In genomic region chr1:233656032-233656620, GRCh38 we compare ENCODE assay signal across 18 cellular contexts. TPM values are rescaled to one million over a fixed set of nuclear protein-coding genes. Genes with fewer than 3 reads are reported as not detected.
DNase-seq lines count a peak whose midpoint lies in the region; ATAC-seq, FAIRE-seq and TF ChIP-seq lines count a peak whose summit lies in the region.
"Had no signal": no experiment of that assay in that cellular context is flagged by ENCODE, and none has a peak within 500 bp of the region (broad histone marks: within the 10 kb centered on the region; RNA-seq: fewer than 3 reads in every experiment).

No MANE protein-coding gene starts in this region.

- no peaks in the 10 kb centered on the region for H3K36me3 Mint-ChIP-seq in activated T-helper 17 cell treated with anti-CD3 and anti-CD28 coated beads, Interleukin-2, amount 50 U/mL, for 72 hours (ENCODE audit: low read depth)
- H3K36me3 Mint-ChIP-seq: activated naive CD4-positive, alpha-beta T cell treated with anti-CD3 and anti-CD28 coated beads, Interleukin-2, amount 50 U/mL, for 24 hours; CD8-positive, alpha-beta T cell had no signal

- H3K4me1 ChIP-seq in HEK293 (ENCODE audit: control insufficient read depth, insufficient read depth, low read length) = peaks cover 20% of the 10 kb centered on the region
- H3K4me1 ChIP-seq: breast epithelium, left lung, parathyroid adenoma had no signal

- H3K4me3 Mint-ChIP-seq in activated T-helper 17 cell treated with anti-CD3 and anti-CD28 coated beads, Interleukin-2, amount 50 U/mL, for 72 hours = no peak overlapping the region
- H3K4me3 Mint-ChIP-seq: activated naive CD4-positive, alpha-beta T cell treated with anti-CD3 and anti-CD28 coated beads, Interleukin-2, amount 50 U/mL, for 24 hours; CD8-positive, alpha-beta T cell; T-helper 17 cell had no signal

- H3K27ac Mint-ChIP-seq in activated T-helper 17 cell treated with anti-CD3 and anti-CD28 coated beads, Interleukin-2, amount 50 U/mL, for 72 hours = no peak overlapping the region
- H3K27ac Mint-ChIP-seq: activated naive CD4-positive, alpha-beta T cell treated with anti-CD3 and anti-CD28 coated beads, Interleukin-2, amount 50 U/mL, for 24 hours; CD8-positive, alpha-beta T cell; T-helper 17 cell had no signal

- no peaks in the 10 kb centered on the region for H3K9me3 Mint-ChIP-seq in activated T-helper 17 cell treated with anti-CD3 and anti-CD28 coated beads, Interleukin-2, amount 50 U/mL, for 72 hours
- H3K9me3 Mint-ChIP-seq: activated naive CD4-positive, alpha-beta T cell treated with anti-CD3 and anti-CD28 coated beads, Interleukin-2, amount 50 U/mL, for 24 hours; CD8-positive, alpha-beta T cell had no signal

- TF ChIP-seq CTCF in HEK293 (tag by site-specific recombination; IDR thresholded peaks at IDR 0.05) = no peak

- POLR2A ChIA-PET in HEK293 (lab: Yijun Ruan, JAX) = no interaction called here

- CTCF ChIA-PET in HEK293 (lab: Yijun Ruan, JAX) = interaction anchor here (0.6 to 0.7 kb wide), 2 partner anchors 50 to 289 kb away, joined by 3 to 6 read pairs; no protein-coding TSS in a partner anchor

- H3K4me1 Mint-ChIP-seq in activated T-helper 17 cell treated with anti-CD3 and anti-CD28 coated beads, Interleukin-2, amount 50 U/mL, for 72 hours = no peaks in the 10 kb centered on the region
- H3K4me1 Mint-ChIP-seq: activated naive CD4-positive, alpha-beta T cell treated with anti-CD3 and anti-CD28 coated beads, Interleukin-2, amount 50 U/mL, for 24 hours; T-helper 17 cell had no signal

- peaks cover 0 to 7% of the 10 kb centered on the region in 2 experiments; a peak in 1 of 3 replicates for H3K36me3 ChIP-seq in HEK293 (ENCODE audit: control insufficient read depth in 2 of 2, insufficient read depth in 1 of 2, low read length in 2 of 2)
- H3K36me3 ChIP-seq: breast epithelium, left lung had no signal

- H3K27me3 Mint-ChIP-seq in activated T-helper 17 cell treated with anti-CD3 and anti-CD28 coated beads, Interleukin-2, amount 50 U/mL, for 72 hours = peaks cover 9% of the 10 kb centered on the region

- peak; percentile 35 for DNase-seq in NCI-H1092 treated with DMSO at 0.1 percent for 48 hours (lab: John Stamatoyannopoulos, UW)
- no peak for DNase-seq in NCI-H1092 (lab: John Stamatoyannopoulos, UW)
- DNase-seq in OCI-M1 (lab: John Stamatoyannopoulos, UW) = peak; percentile 38
- DNase-seq in RCC 7860 (ENCODE audit: low spot score) = no peak
- DNase-seq: activated CD4-positive, CD25-positive, alpha-beta regulatory T cell treated with anti-CD3 and anti-CD28 coated beads, Interleukin-2, amount 50 U/mL, for 72 hours; activated CD8-positive, alpha-beta memory T cell treated with anti-CD3 and anti-CD28 coated beads, Interleukin-2, amount 50 U/mL, for 4 hours; CD8-positive, alpha-beta T cell; effector CD8-positive, alpha-beta T cell; left lung; NCI-H82; T-helper 17 cell had no signal

- H3K27me3 ChIP-seq in layer of hippocampus (ENCODE audit: control insufficient read depth, insufficient read depth, low read length) = no peaks in the 10 kb centered on the region
- H3K27me3 ChIP-seq: breast epithelium, left lung had no signal

- no peaks in the 10 kb centered on the region for H3K9me3 ChIP-seq in HEK293 (ENCODE audit: control insufficient read depth, insufficient read depth, low read depth, low read length)
- H3K9me3 ChIP-seq: breast epithelium, left lung had no signal

- FAIRE-seq in RCC 7860 (lab: Jason Lieb, UNC) = no peak

- H3K27ac ChIP-seq in HEK293 (ENCODE audit: extremely low read depth, low read depth, low read length) = no peak overlapping the region
- peak overlapping the region; percentile 16 for H3K27ac ChIP-seq in layer of hippocampus (ENCODE audit: low read depth, low read length)
- H3K27ac ChIP-seq: breast epithelium, left lung, parathyroid adenoma had no signal

- no peak overlapping the region for H3K4me3 ChIP-seq in HEK293 (ENCODE audit: low read depth, low read length)
- H3K4me3 ChIP-seq: breast epithelium, left lung had no signal

- no peak for ATAC-seq in activated T-helper 17 cell treated with anti-CD3 and anti-CD28 coated beads, Interleukin-2, amount 50 U/mL, for 72 hours (replicated peaks)
- no peak for ATAC-seq in HG02610 (IDR thresholded peaks at IDR 0.05; ENCODE audit: unreplicated experiment)
- ATAC-seq: CD8-positive, alpha-beta T cell; T-helper 17 cell had no signal

TF ChIP-seq in HEK293, 187 proteins besides CTCF, POLR2A, EP300 and RAD21 (continues in another document):
- peak; percentile 95 for TF ChIP-seq PRDM6 (tag by site-specific recombination; IDR thresholded peaks at IDR 0.05)
- peak; percentile 84; the same call in 1 of the 2 replicates for TF ChIP-seq ZBTB44 (tag by site-specific recombination; IDR thresholded peaks at IDR 0.05)
- TF ChIP-seq EGR2 (tag by site-specific recombination; IDR thresholded peaks at IDR 0.05; ENCODE audit: low read depth) = no peak
- TF ChIP-seq ZNF658 (tag by site-specific recombination; IDR thresholded peaks at IDR 0.05) = no peak
- TF ChIP-seq ZNF529 (tag by site-specific recombination; IDR thresholded peaks at IDR 0.05; ENCODE audit: insufficient replicate concordance) = no peak
- TF ChIP-seq ZNF518A (tag by site-specific recombination; conservative IDR thresholded peaks at IDR 0.05; ENCODE audit: low read depth) = no peak
- 0 out of 2 replicates have a peak, but pooled peaks have one; percentile 33 for TF ChIP-seq ZNF513 (tag by site-specific recombination; IDR thresholded peaks at IDR 0.05)

RNA-seq across cellular contexts. Expression of gene KCNK1, which starts 42.2 kb away (rescaled TPM):
- 1 to 10 TPM; 3.4 to 10.0 TPM for total RNA-seq in activated T-helper 17 cell treated with anti-CD3 and anti-CD28 coated beads, Interleukin-2, amount 50 U/mL, for 72 hours
- total RNA-seq: CD8-positive, alpha-beta T cell had no signal

Comparison
In these comparisons a context has a peak if more than half of its experiments do, and no peak if none do; other contexts are left out.
1. DNase-seq: peak in NCI-H1092 treated with DMSO at 0.1 percent for 48 hours (single experiment) and OCI-M1 (single experiment); none in NCI-H1092 (single experiment) and RCC 7860 (single experiment).